ENCODE assay signal across 8 cellular contexts in genomic region chr6:7991992-7992815, GRCh38.
DNase-seq lines count a peak whose midpoint lies in the region; ATAC-seq, FAIRE-seq and TF ChIP-seq lines count a peak whose summit lies in the region.

No MANE protein-coding gene starts in this region.

- H3K4me1 ChIP-seq in fibroblast of lung (ENCODE audit: control insufficient read depth, extremely low read depth, insufficient read depth, low read length) (peaks cover 2% of the 10 kb centered on the region), ovary (ENCODE audit: insufficient read depth) (peaks cover 3% of the 10 kb centered on the region)
- H3K4me1 ChIP-seq in CD8-positive, alpha-beta memory T cell (ENCODE audit: insufficient read depth, low read length), result no peaks in the 10 kb centered on the region

- POLR2A ChIA-PET in AG04450 (lab: Yijun Ruan, JAX), result interaction anchor here (0.9 to 1.2 kb wide), 2 partner anchors 82 to 110 kb away, joined by 3 to 4 read pairs; partner anchors contain the start of gene EEF1E1
- POLR2A ChIA-PET in CD8-positive, alpha-beta memory T cell (lab: Charles Lee), result no interaction called here

- no peak overlapping the region for H3K27ac Mint-ChIP-seq in CD8-positive, alpha-beta memory T cell

- peak; percentile 49 for DNase-seq in AG04450 (ENCODE audit: low read depth, low spot score)
- peak; percentile 18 for DNase-seq in RCC 7860 (ENCODE audit: low spot score)
- peak; percentile 70 to 97 for DNase-seq in fibroblast of lung (ENCODE audit: low read depth in 2 of 2)
- peak in 2 of 5 donors; percentile 28 to 40 for DNase-seq in ovary
- DNase-seq in CD8-positive, alpha-beta memory T cell, result no peak
- DNase-seq in ureter (ENCODE audit: low spot score), result no peak

- H3K27me3 ChIP-seq in AG04450 (ENCODE audit: control insufficient read depth, insufficient read depth, low read length) (no peaks in the 10 kb centered on the region), fibroblast of lung (ENCODE audit: control insufficient read depth, insufficient read depth, low read length) (no peaks in the 10 kb centered on the region), ovary (no peaks in the 10 kb centered on the region)
- no peaks in the 10 kb centered on the region for H3K27me3 ChIP-seq in CD8-positive, alpha-beta memory T cell (ENCODE audit: insufficient read depth, low read length, poor library complexity, severe bottlenecking)

- peak overlapping the region; percentile 7 for H2AFZ ChIP-seq in fibroblast of lung (ENCODE audit: low read length)

- peaks cover 0 to 1% of the 10 kb centered on the region in 2 donors for H3K27me3 Mint-ChIP-seq in CD8-positive, alpha-beta memory T cell

- H3K36me3 Mint-ChIP-seq in CD8-positive, alpha-beta memory T cell, result peaks cover 0 to 27% (median 2%) of the 10 kb centered on the region in 3 donors

- no peak for TF ChIP-seq EP300 in ovary (IDR thresholded peaks at IDR 0.05)

- no peak for FAIRE-seq in RCC 7860 (lab: Jason Lieb, UNC)

- TF ChIP-seq CTCF in AG04450 (IDR thresholded peaks at IDR 0.05; ENCODE audit: low read depth, low read length) (peak; percentile 63), fibroblast of lung (conservative IDR thresholded peaks at IDR 0.05 in 1 of 2, IDR thresholded peaks at IDR 0.05 in 1 of 2; ENCODE audit: low read depth in 1 of 2, low read length in 2 of 2) (peak; percentile 44 to 53), ovary (IDR thresholded peaks at IDR 0.05) (peak in 2 of 3 donors; percentile 32 to 36)

- H3K4me3 ChIP-seq in AG04450 (ENCODE audit: low read depth, low read length), result peak overlapping the region; percentile 42
- H3K4me3 ChIP-seq in fibroblast of lung (replicated peaks in 1 of 4; ENCODE audit: control extremely low read depth in 1 of 4, insufficient read depth in 1 of 4, low read depth in 3 of 4, low read length in 4 of 4), result peak overlapping the region in 1 of 4 experiments; percentile 26
- H3K4me3 ChIP-seq in ovary, result no peak overlapping the region
- H3K4me3 ChIP-seq in CD8-positive, alpha-beta memory T cell (ENCODE audit: low read length), result no peak overlapping the region

- H3K9me3 Mint-ChIP-seq in CD8-positive, alpha-beta memory T cell, result peaks cover 0 to 5% (median 1%) of the 10 kb centered on the region in 5 donors

- no peaks in the 10 kb centered on the region for H3K79me2 ChIP-seq in fibroblast of lung (ENCODE audit: control insufficient read depth, insufficient read depth, low read length)

- 13 to 15% (median 14%) methylated on average over 7 of the region's 7 CpGs for WGBS in ovary, 3 donors

- intact Hi-C loops in ovary (cut with DNase I), result loop anchor here in 2 of 4 donors (5.0 to 10.0 kb wide), 2 partner anchors 265 to 267 kb away; partner anchors contain the start of gene BMP6 (in 2 of the 2)

- H3K4me1 Mint-ChIP-seq in CD8-positive, alpha-beta memory T cell, result no peaks in the 10 kb centered on the region

- H3K9ac ChIP-seq in fibroblast of lung (ENCODE audit: insufficient read depth, low read length), result no peak overlapping the region

- H3K9me3 ChIP-seq in AG04450 (ENCODE audit: control insufficient read depth, insufficient read depth, low read length) (no peaks in the 10 kb centered on the region), fibroblast of lung (ENCODE audit: control insufficient read depth, insufficient read depth, low read depth, low read length) (no peaks in the 10 kb centered on the region), ovary (no peaks in the 10 kb centered on the region)
- H3K9me3 ChIP-seq in CD8-positive, alpha-beta memory T cell (ENCODE audit: low read length), result no peaks in the 10 kb centered on the region

- CTCF ChIA-PET in AG04450 (lab: Charles Lee), result interaction anchor here (0.5 to 2.1 kb wide), 21 partner anchors 9 to 741 kb away, joined by 3 to 13 read pairs (median 4); partner anchors contain the start of genes BMP6 and SNRNP48
- CTCF ChIA-PET in CD8-positive, alpha-beta memory T cell (lab: Charles Lee), result interaction anchor here (1.1 kb wide), 1 partner anchor 30 kb away, joined by 3 read pairs; no protein-coding TSS in a partner anchor

- H3K27ac ChIP-seq in AG04450 (ENCODE audit: low read depth, low read length) (peak overlapping the region; percentile 48), fibroblast of lung (ENCODE audit: insufficient read depth, low read length) (no peak overlapping the region), ovary (no peak overlapping the region)
- H3K27ac ChIP-seq in CD8-positive, alpha-beta memory T cell (ENCODE audit: low read depth, low read length), result no peak overlapping the region

- TF ChIP-seq POLR2A in ovary (IDR thresholded peaks at IDR 0.05), result no peak

- no peaks in the 10 kb centered on the region for H4K20me1 ChIP-seq in fibroblast of lung (ENCODE audit: control insufficient read depth, extremely low read depth, insufficient read depth, low read length)

- peak overlapping the region; percentile 44 for H3K4me2 ChIP-seq in fibroblast of lung (ENCODE audit: extremely low read depth, insufficient read depth, low read length)

- H3K4me3 Mint-ChIP-seq in CD8-positive, alpha-beta memory T cell, result no peak overlapping the region

- ATAC-seq in GM18907 (IDR thresholded peaks at IDR 0.05; ENCODE audit: unreplicated experiment), result peak; percentile 78
- peak; percentile 92 for ATAC-seq in HG03139 (IDR thresholded peaks at IDR 0.05; ENCODE audit: unreplicated experiment)

- H3K36me3 ChIP-seq in fibroblast of lung (ENCODE audit: control insufficient read depth, insufficient read depth, low read length) (no peaks in the 10 kb centered on the region), ovary (no peaks in the 10 kb centered on the region)
- no peaks in the 10 kb centered on the region for H3K36me3 ChIP-seq in CD8-positive, alpha-beta memory T cell (ENCODE audit: insufficient read depth, low read length)

Comparison
In these comparisons a context has a peak if more than half of its experiments do, and no peak if none do; other contexts are left out.
1. DNase-seq: peak in AG04450 (single experiment), RCC 7860 (single experiment) and fibroblast of lung (2 of 2); none in CD8-positive, alpha-beta memory T cell (0 of 5) and ureter (single experiment).
2. Peak in every context shown above with its lines, with median percentiles within 50 percentile points of each other: CTCF ChIP-seq.